Comparison of ENCODE assay signal across 16 cellular contexts in the genomic region with DNA sequence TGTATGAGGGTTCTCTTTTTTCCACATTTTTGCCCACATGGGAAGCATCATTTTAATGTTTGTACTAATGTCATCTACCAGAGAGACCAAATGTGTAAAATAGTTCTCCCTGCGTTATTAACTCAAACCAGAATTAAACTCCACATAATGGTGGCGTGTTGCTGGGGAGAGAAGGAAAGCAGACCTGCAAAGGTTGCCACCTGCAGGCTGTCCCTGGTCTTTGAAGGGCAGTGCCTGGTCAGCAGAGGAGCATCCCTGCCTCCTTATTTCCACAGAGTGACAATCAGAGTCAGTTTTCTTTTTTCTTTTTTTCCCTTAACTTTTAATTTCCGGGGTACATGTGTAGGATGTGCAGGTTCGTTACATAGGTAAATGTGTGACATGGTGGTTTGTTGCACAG.
DNase-seq lines count a peak whose midpoint lies in the region; ATAC-seq, FAIRE-seq and TF ChIP-seq lines count a peak whose summit lies in the region.
"Had no signal": no experiment of that assay in that cellular context is flagged by ENCODE, and none has a peak within 500 bp of the region (broad histone marks: within the 10 kb centered on the region; RNA-seq: fewer than 3 reads in every experiment).

No MANE protein-coding gene starts in this region.

- H3K9me3 ChIP-seq in BE2C (no peaks in the 10 kb centered on the region), K562 (replicated peaks; ENCODE audit: control insufficient read depth, insufficient read depth, low read depth, low read length) (no peaks in the 10 kb centered on the region)
- H3K9me3 ChIP-seq: sigmoid colon, thyroid gland had no signal

- CTCF ChIA-PET in K562 (lab: Yijun Ruan, JAX; ENCODE audit: low intra/inter-chr PET ratio): no interaction called here

- H3K9ac ChIP-seq in K562 (ENCODE audit: insufficient read depth in 1 of 2, low read depth in 2 of 2, low read length in 2 of 2): no peak overlapping the region

- H3K36me3 Mint-ChIP-seq in HFFc6 (ENCODE audit: low read depth): peaks cover 6% of the 10 kb centered on the region

- no peak for FAIRE-seq in K562 (lab: Jason Lieb, UNC)

- WGBS in K562 (ENCODE audit: insufficient coverage, low coverage, missing lambda C conversion rate): 2% methylated on average over 4 of the region's 4 CpGs

- no peak overlapping the region for H3K27ac ChIP-seq in K562 (ENCODE audit: extremely low read depth, low read depth, low read length)
- H3K27ac ChIP-seq: dorsolateral prefrontal cortex, sigmoid colon, thyroid gland had no signal

- in situ Hi-C loops in K562 (cut with MboI): no loop called here

- no peaks in the 10 kb centered on the region for H3K9me1 ChIP-seq in K562 (ENCODE audit: control insufficient read depth, insufficient read depth, low read length)

- no peak for TF ChIP-seq EP300 in K562 (IDR thresholded peaks at IDR 0.05; ENCODE audit: low read length)

- H4K20me1 ChIP-seq in K562 (replicated peaks; ENCODE audit: control insufficient read depth, insufficient read depth, low read length): no peaks in the 10 kb centered on the region

- TF ChIP-seq POLR2A in K562 (conservative IDR thresholded peaks at IDR 0.05): no peak

- H3K27me3 Mint-ChIP-seq in HFFc6 (ENCODE audit: insufficient read depth): no peaks in the 10 kb centered on the region
- H3K27me3 Mint-ChIP-seq: activated B cell treated with CpG ODN at 0.5 μM for 24 hours had no signal

- intact Hi-C loops in K562 (cut with micrococcal nuclease): loop anchor here (1.0 to 10.0 kb wide), 2 partner anchors 128 to 415 kb away; no protein-coding TSS in a partner anchor

- no peak overlapping the region for H2AFZ ChIP-seq in K562 (ENCODE audit: low read depth, low read length)

- TF ChIP-seq RAD21 in K562 (CRISPR knock-in tag; conservative IDR thresholded peaks at IDR 0.05 in 1 of 2, IDR thresholded peaks at IDR 0.05 in 1 of 2): peak in 1 of 2 experiments; percentile 25; a peak in 1 of 4 replicates

- no peak overlapping the region for H3K27ac Mint-ChIP-seq in HFFc6
- H3K27ac Mint-ChIP-seq: activated B cell treated with CpG ODN at 0.5 μM for 24 hours had no signal

- H3K4me1 ChIP-seq in BE2C (peaks cover 2% of the 10 kb centered on the region; the same call in 1 of the 2 replicates), K562 (replicated peaks in 1 of 2; ENCODE audit: control insufficient read depth in 2 of 2, insufficient read depth in 2 of 2, low read length in 2 of 2) (peaks cover 0 to 11% of the 10 kb centered on the region in 2 experiments; a peak in 4 of 5 replicates)
- H3K4me1 ChIP-seq: sigmoid colon, thyroid gland had no signal

- BruUV-seq in K562 (replicated peaks; lab: Mats Ljungman, UMichigan): no TSS peak

- no peak for DNase-seq in BE2C
- no peak for DNase-seq in HFFc6
- peak in 2 of 4 experiments; percentile 7 to 8 for DNase-seq in K562 (ENCODE audit: extremely low read depth in 1 of 4, low spot score in 3 of 4)
- DNase-seq in kidney epithelial cell (ENCODE audit: low read depth): no peak
- no peak for DNase-seq in EL
- no peak for DNase-seq in OCI-M2 (lab: John Stamatoyannopoulos, UW; ENCODE audit: unreplicated experiment)
- DNase-seq: activated B cell treated with CpG ODN at 0.5 μM for 24 hours, activated gamma-delta T cell treated with Interleukin-2 at 50 U/mL for 16 hours, dorsolateral prefrontal cortex, GOT3, KBM-7, NCI-H1417 treated with DMSO at 0.1 percent for 48 hours, sigmoid colon, thyroid gland had no signal

- H3K4me3 Mint-ChIP-seq in HFFc6: no peak overlapping the region
- H3K4me3 Mint-ChIP-seq: activated B cell treated with CpG ODN at 0.5 μM for 24 hours had no signal

- ATAC-seq in K562 (peak; percentile 77), GM19328 (IDR thresholded peaks at IDR 0.05; ENCODE audit: unreplicated experiment) (no peak), GM21737 (IDR thresholded peaks at IDR 0.05; ENCODE audit: unreplicated experiment) (no peak)

- TF ChIP-seq CTCF in BE2C (IDR thresholded peaks at IDR 0.05; ENCODE audit: low read depth, low read length): peak; percentile 13; the same call in 1 of the 2 replicates
- TF ChIP-seq CTCF in HFFc6 (IDR thresholded peaks at IDR 0.05): peak; percentile 49
- peak; percentile 35 to 43 (median 40); a peak in 5 of 6 replicates for TF ChIP-seq CTCF in K562 (IDR thresholded peaks at IDR 0.05 in 2 of 3, conservative IDR thresholded peaks at IDR 0.05 in 1 of 3; ENCODE audit: insufficient read depth in 2 of 3, low read depth in 1 of 3, low read length in 3 of 3)
- TF ChIP-seq CTCF in kidney epithelial cell (IDR thresholded peaks at IDR 0.05; ENCODE audit: insufficient read depth, low read length, poor library complexity, severe bottlenecking): peak; percentile 10

- H3K4me3 ChIP-seq in BE2C (ENCODE audit: low read depth, low read length) (no peak overlapping the region), K562 (no peak overlapping the region), kidney epithelial cell (ENCODE audit: low read depth, low read length) (no peak overlapping the region)
- H3K4me3 ChIP-seq: dorsolateral prefrontal cortex, sigmoid colon, thyroid gland had no signal

- peaks cover 37% of the 10 kb centered on the region for H3K4me1 Mint-ChIP-seq in HFFc6 (ENCODE audit: low read depth)
- H3K4me1 Mint-ChIP-seq: activated B cell treated with CpG ODN at 0.5 μM for 24 hours had no signal

- H3K27me3 ChIP-seq in BE2C (no peaks in the 10 kb centered on the region), K562 (ENCODE audit: control insufficient read depth in 2 of 2, insufficient read depth in 2 of 2, low read length in 2 of 2) (0 out of 5 replicates have a peak, but pooled peaks cover 0 to 5% of the 10 kb centered on the region in 2 experiments), kidney epithelial cell (ENCODE audit: control insufficient read depth, insufficient read depth, low read length) (no peaks in the 10 kb centered on the region)
- H3K27me3 ChIP-seq: dorsolateral prefrontal cortex, sigmoid colon, thyroid gland had no signal

- peaks cover 5% of the 10 kb centered on the region for H3K9me3 Mint-ChIP-seq in HFFc6

- no peaks in the 10 kb centered on the region for H3K79me2 ChIP-seq in K562 (ENCODE audit: control insufficient read depth, insufficient read depth, low read length)

- H3K36me3 ChIP-seq in BE2C: no peaks in the 10 kb centered on the region
- H3K36me3 ChIP-seq in K562 (ENCODE audit: control insufficient read depth, insufficient read depth, low read length): no peaks in the 10 kb centered on the region
- H3K36me3 ChIP-seq in kidney epithelial cell (ENCODE audit: control insufficient read depth, insufficient read depth, low read length): no peaks in the 10 kb centered on the region
- H3K36me3 ChIP-seq: sigmoid colon, thyroid gland had no signal

- H3K4me2 ChIP-seq in K562 (ENCODE audit: insufficient read depth, low read length): no peak overlapping the region

- POLR2A ChIA-PET in K562 (lab: Yijun Ruan, JAX): no interaction called here

TF ChIP-seq in K562, 482 proteins besides CTCF, POLR2A, EP300 and RAD21:
- TF ChIP-seq TRIM28 (IDR thresholded peaks at IDR 0.05) (no peak), TAL1 (IDR thresholded peaks at IDR 0.05) (no peak)
- TF ChIP-seq, protein P1, sequence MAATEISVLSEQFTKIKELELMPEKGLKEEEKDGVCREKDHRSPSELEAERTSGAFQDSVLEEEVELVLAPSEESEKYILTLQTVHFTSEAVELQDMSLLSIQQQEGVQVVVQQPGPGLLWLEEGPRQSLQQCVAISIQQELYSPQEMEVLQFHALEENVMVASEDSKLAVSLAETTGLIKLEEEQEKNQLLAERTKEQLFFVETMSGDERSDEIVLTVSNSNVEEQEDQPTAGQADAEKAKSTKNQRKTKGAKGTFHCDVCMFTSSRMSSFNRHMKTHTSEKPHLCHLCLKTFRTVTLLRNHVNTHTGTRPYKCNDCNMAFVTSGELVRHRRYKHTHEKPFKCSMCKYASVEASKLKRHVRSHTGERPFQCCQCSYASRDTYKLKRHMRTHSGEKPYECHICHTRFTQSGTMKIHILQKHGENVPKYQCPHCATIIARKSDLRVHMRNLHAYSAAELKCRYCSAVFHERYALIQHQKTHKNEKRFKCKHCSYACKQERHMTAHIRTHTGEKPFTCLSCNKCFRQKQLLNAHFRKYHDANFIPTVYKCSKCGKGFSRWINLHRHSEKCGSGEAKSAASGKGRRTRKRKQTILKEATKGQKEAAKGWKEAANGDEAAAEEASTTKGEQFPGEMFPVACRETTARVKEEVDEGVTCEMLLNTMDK (IDR thresholded peaks at IDR 0.05; ENCODE audit: borderline replicate concordance, insufficient read depth, low read depth, low read length, poor library complexity, severe bottlenecking): peak; percentile 30
